21 cellular contexts compared by ENCODE assay signal in genomic region chr7:91069146-91069545, GRCh38.
"Had no signal": no experiment of that assay in that cellular context is flagged by ENCODE, and none has a peak within 500 bp of the region (broad histone marks: within the 10 kb centered on the region; RNA-seq: fewer than 3 reads in every experiment).

No MANE protein-coding gene starts in this region.

- ATAC-seq: effector memory CD8-positive, alpha-beta T cell; gastrocnemius medialis; gastroesophageal sphincter; heart left ventricle had no signal

- H3K4me1 ChIP-seq: colonic mucosa, gastrocnemius medialis had no signal

- H3K27me3 ChIP-seq: colonic mucosa, dorsolateral prefrontal cortex, esophagus muscularis mucosa, esophagus squamous epithelium, foreskin keratinocyte, gastrocnemius medialis, gastroesophageal sphincter, heart left ventricle, heart right ventricle had no signal

- H3K36me3 ChIP-seq: colonic mucosa, esophagus muscularis mucosa, esophagus squamous epithelium, gastrocnemius medialis, gastroesophageal sphincter, heart left ventricle had no signal

- H3K9me3 ChIP-seq: colonic mucosa, esophagus muscularis mucosa, esophagus squamous epithelium, gastrocnemius medialis, gastroesophageal sphincter, heart left ventricle, heart right ventricle had no signal

- H3K4me3 ChIP-seq: colonic mucosa, coronary artery, dorsolateral prefrontal cortex, esophagus muscularis mucosa, esophagus squamous epithelium, gastrocnemius medialis, gastroesophageal sphincter, heart left ventricle, heart right ventricle had no signal

- H3K27ac ChIP-seq: colonic mucosa, coronary artery, dorsolateral prefrontal cortex, esophagus muscularis mucosa, esophagus squamous epithelium, foreskin keratinocyte, gastrocnemius medialis, gastroesophageal sphincter, heart left ventricle, heart right ventricle had no signal

- DNase-seq: colonic mucosa; cortex of kidney; dermis blood vessel endothelial cell; dorsolateral prefrontal cortex; effector CD4-positive, alpha-beta T cell; effector CD8-positive, alpha-beta T cell; effector memory CD4-positive, alpha-beta T cell; effector memory CD8-positive, alpha-beta T cell; endodermal cell; erythroblast; esophagus squamous epithelium; foreskin fibroblast; foreskin melanocyte; gastrocnemius medialis; glutamatergic neuron; heart left ventricle; heart right ventricle had no signal
